Comparison of ENCODE assay signal across 20 cellular contexts in the genomic region with DNA sequence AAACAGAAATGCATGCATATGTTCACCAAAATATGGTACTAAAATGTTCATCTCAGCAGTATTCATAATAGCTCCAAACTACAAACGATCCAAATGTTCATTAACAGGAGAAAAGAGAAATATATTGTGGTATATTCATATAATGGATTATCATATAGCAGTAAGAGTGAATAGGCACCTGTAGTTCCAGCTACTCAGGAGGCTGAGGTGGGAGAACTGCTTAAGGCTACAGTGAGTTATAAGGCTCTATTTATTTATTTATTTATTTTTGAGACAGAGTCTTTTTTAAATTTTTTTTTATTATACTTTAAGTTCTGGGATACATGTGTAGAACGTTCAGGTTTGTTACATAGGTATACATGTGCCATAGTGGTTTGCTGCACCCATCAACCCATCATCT. TPM values are rescaled to one million over a fixed set of nuclear protein-coding genes. Genes with fewer than 3 reads are reported as not detected.
DNase-seq lines count a peak whose midpoint lies in the region; ATAC-seq and TF ChIP-seq lines count a peak whose summit lies in the region.
"Had no signal": no experiment of that assay in that cellular context is flagged by ENCODE, and none has a peak within 500 bp of the region (broad histone marks: within the 10 kb centered on the region; RNA-seq: fewer than 3 reads in every experiment).

No MANE protein-coding gene starts in this region.

- no peak for TF ChIP-seq CTCF in foreskin keratinocyte (conservative IDR thresholded peaks at IDR 0.05)

- peaks cover 23 to 39% (median 35%) of the 10 kb centered on the region in 11 experiments for H3K9me3 ChIP-seq in BLaER1 treated with 17β-estradiol and CSF1 and Interleukin-3, amounts not matched to agents 10 nM and 100 nM (replicated peaks in 1 of 11)
- H3K9me3 ChIP-seq: HAP-1, SK-N-SH, thyroid gland had no signal

- H3K27ac ChIP-seq in ACC112 (ENCODE audit: low read depth, low read length) (0 out of 2 replicates have a peak overlapping the region, but pooled peaks have one; percentile 82), foreskin keratinocyte (no peak overlapping the region)
- H3K27ac ChIP-seq in BLaER1 treated with 17β-estradiol and CSF1 and Interleukin-3, amounts not matched to agents 10 nM and 100 nM, result peak overlapping the region in 10 of 11 experiments; percentile 79 to 98 (median 94); a peak in 18 of 22 replicates

- H3K79me2 ChIP-seq in ACC112 (ENCODE audit: control insufficient read depth, insufficient read depth, low read length, unreplicated experiment), result peaks cover 5% of the 10 kb centered on the region

- ATAC-seq in T-cell (replicated peaks in 1 of 4) (peak in 1 of 4 experiments; percentile 14), foreskin keratinocyte (peak; percentile 52), GM19023 (IDR thresholded peaks at IDR 0.05; ENCODE audit: unreplicated experiment) (no peak)
- ATAC-seq: activated CD4-positive, CD25-positive, alpha-beta regulatory T cell treated with anti-CD3 and anti-CD28 coated beads, Interleukin-2, amount 50 U/mL, for 24 hours had no signal

- H3K4me1 Mint-ChIP-seq in T-cell, result peaks cover 44 to 88% (median 46%) of the 10 kb centered on the region in 3 donors
- H3K4me1 Mint-ChIP-seq: nephron had no signal

- no peaks in the 10 kb centered on the region for H3K27me3 Mint-ChIP-seq in T-cell
- H3K27me3 Mint-ChIP-seq: stimulated activated naive B cell treated with anti-CD40 and anti-IgM and Interleukin-4, amounts not matched to agents 10 μg/mL and 1 μg/mL and 100 μg/mL, for 72 hours had no signal

- CTCF ChIA-PET in T-cell (lab: Charles Lee), result interaction anchor here (0.6 to 1.7 kb wide), 6 partner anchors 13 to 1634 kb away, joined by 3 to 6 read pairs (median 4); partner anchors contain the start of gene TNFAIP3 (in 1 of the 2)

- POLR2A ChIA-PET in T-cell (lab: Charles Lee), result interaction anchor here (0.5 to 6.1 kb wide), 10 partner anchors 9 to 660 kb away, joined by 3 to 204 read pairs (median 6); partner anchors contain the start of gene TNFAIP3 (in 1 of the 2)

- H3K9me3 Mint-ChIP-seq in T-cell, result peaks cover 6 to 13% (median 9%) of the 10 kb centered on the region in 3 donors

- H3K27ac Mint-ChIP-seq in T-cell, result peak overlapping the region; percentile 89 to 90
- H3K27ac Mint-ChIP-seq: stimulated activated naive B cell treated with anti-CD40 and anti-IgM and Interleukin-4, amounts not matched to agents 10 μg/mL and 1 μg/mL and 100 μg/mL, for 72 hours had no signal

- H3K4me1 ChIP-seq in ACC112 (ENCODE audit: control insufficient read depth, insufficient read depth, low read length, unreplicated experiment) (peaks cover 39% of the 10 kb centered on the region), foreskin keratinocyte (no peaks in the 10 kb centered on the region)
- H3K4me1 ChIP-seq in BLaER1 treated with 17β-estradiol and CSF1 and Interleukin-3, amounts not matched to agents 10 nM and 100 nM, result peaks cover 50 to 53% (median 53%) of the 10 kb centered on the region in 10 experiments
- H3K4me1 ChIP-seq: HAP-1 had no signal

- peak overlapping the region in 2 of 11 experiments; percentile 77 to 80; a peak in 2 of 22 replicates for H3K9ac ChIP-seq in BLaER1 treated with 17β-estradiol and CSF1 and Interleukin-3, amounts not matched to agents 10 nM and 100 nM
- H3K9ac ChIP-seq: SK-N-SH had no signal

- peaks cover 48% of the 10 kb centered on the region for H3K36me3 Mint-ChIP-seq in T-cell

- peak overlapping the region in 1 of 3 donors; percentile 54 for H3K4me3 Mint-ChIP-seq in T-cell
- H3K4me3 Mint-ChIP-seq: nephron had no signal

- peaks cover 0 to 11% (median 0%) of the 10 kb centered on the region in 11 experiments; a peak in 3 of 22 replicates for H4K20me1 ChIP-seq in BLaER1 treated with 17β-estradiol and CSF1 and Interleukin-3, amounts not matched to agents 10 nM and 100 nM

- H3K4me3 ChIP-seq in ACC112 (ENCODE audit: low read depth, low read length), result no peak overlapping the region
- no peak overlapping the region for H3K4me3 ChIP-seq in BLaER1 treated with 17β-estradiol and CSF1 and Interleukin-3, amounts not matched to agents 10 nM and 100 nM
- H3K4me3 ChIP-seq: HAP-1, thyroid gland had no signal

- DNase-seq in T-cell, result no peak
- no peak for DNase-seq in foreskin keratinocyte
- DNase-seq in superior temporal gyrus (ENCODE audit: extremely low spot score), result no peak
- DNase-seq in NCI-H226, result no peak
- DNase-seq: activated gamma-delta T cell; COR-L47; effector CD4-positive, alpha-beta T cell; mesendoderm; NCI-H1417 treated with DMSO at 0.1 percent for 48 hours; NCI-H524; posterior cingulate gyrus; SK-N-SH; stimulated activated naive B cell treated with anti-CD40 and anti-IgM and Interleukin-4, amounts not matched to agents 10 μg/mL and 1 μg/mL and 100 μg/mL, for 72 hours; thyroid gland had no signal

- peaks cover 26% of the 10 kb centered on the region for H3K36me3 ChIP-seq in ACC112 (ENCODE audit: insufficient read depth, low read length)
- H3K36me3 ChIP-seq in BLaER1 treated with 17β-estradiol and CSF1 and Interleukin-3, amounts not matched to agents 10 nM and 100 nM, result peaks cover 30 to 49% (median 35%) of the 10 kb centered on the region in 11 experiments
- H3K36me3 ChIP-seq: HAP-1 had no signal

- H2AFZ ChIP-seq in ACC112 (ENCODE audit: low read length, unreplicated experiment), result no peak overlapping the region

- H3K27me3 ChIP-seq in ACC112 (ENCODE audit: insufficient read depth, low read length) (no peaks in the 10 kb centered on the region), foreskin keratinocyte (no peaks in the 10 kb centered on the region)
- no peaks in the 10 kb centered on the region for H3K27me3 ChIP-seq in BLaER1 treated with 17β-estradiol and CSF1 and Interleukin-3, amounts not matched to agents 10 nM and 100 nM
- H3K27me3 ChIP-seq: thyroid gland had no signal

- peak overlapping the region in 10 of 11 experiments; percentile 14 to 96 (median 88); a peak in 13 of 22 replicates for H3K4me2 ChIP-seq in BLaER1 treated with 17β-estradiol and CSF1 and Interleukin-3, amounts not matched to agents 10 nM and 100 nM
- H3K4me2 ChIP-seq: SK-N-SH had no signal

RNA-seq across cellular contexts. Expression of gene TNFAIP3, which starts 17.4 kb away (rescaled TPM):
- total RNA-seq in T-cell (1,000 to 10,000 TPM in 2 of 5 donors, 100 to 1,000 TPM in 3; 109 to 2,994 (median 145) TPM), foreskin keratinocyte (70.7 and 92.9 TPM in 2 replicates)
- 24.8 and 27.1 TPM in 2 replicates for polyA plus RNA-seq in foreskin keratinocyte
